1 cellular context compared by ENCODE assay signal in the genomic region with DNA sequence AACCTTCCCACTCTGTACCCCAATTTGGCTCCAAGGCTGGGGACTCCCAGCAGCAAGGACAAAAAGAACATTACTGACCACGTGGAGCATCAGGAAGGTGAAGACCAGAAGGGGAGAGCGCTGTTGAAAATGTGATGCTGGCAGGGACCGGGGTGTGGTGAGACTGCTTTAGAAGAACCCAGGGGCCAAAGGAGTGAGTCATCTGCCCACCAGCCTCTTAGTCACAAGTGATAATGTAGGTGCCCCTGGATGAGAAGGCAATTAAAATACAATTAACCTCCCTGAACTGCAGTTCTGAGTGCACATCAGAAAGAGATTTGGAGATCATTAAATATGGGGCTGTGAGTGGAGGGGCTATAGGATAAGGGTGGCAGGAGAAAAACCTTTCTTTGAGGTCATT.
A peak's percentile ranks its signal among the peaks of the same experiment; 100 is the strongest.
TF ChIP-seq lines count a peak whose summit lies in the region.

No MANE protein-coding gene starts in this region.

TF ChIP-seq in K562, 482 proteins besides CTCF, POLR2A, EP300 and RAD21 (continued from another document):
- TF ChIP-seq, protein P1, sequence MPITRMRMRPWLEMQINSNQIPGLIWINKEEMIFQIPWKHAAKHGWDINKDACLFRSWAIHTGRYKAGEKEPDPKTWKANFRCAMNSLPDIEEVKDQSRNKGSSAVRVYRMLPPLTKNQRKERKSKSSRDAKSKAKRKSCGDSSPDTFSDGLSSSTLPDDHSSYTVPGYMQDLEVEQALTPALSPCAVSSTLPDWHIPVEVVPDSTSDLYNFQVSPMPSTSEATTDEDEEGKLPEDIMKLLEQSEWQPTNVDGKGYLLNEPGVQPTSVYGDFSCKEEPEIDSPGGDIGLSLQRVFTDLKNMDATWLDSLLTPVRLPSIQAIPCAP (CRISPR knock-in tag; IDR thresholded peaks at IDR 0.05; ENCODE audit: borderline replicate concordance): no peak
- TF ChIP-seq FOS (IDR thresholded peaks at IDR 0.05; ENCODE audit: extremely low read depth, insufficient read length): peak; percentile 58
TF ChIP-seq in K562: peak in this region for 9.
